ENCODE assay signal across 18 cellular contexts in the genomic region with DNA sequence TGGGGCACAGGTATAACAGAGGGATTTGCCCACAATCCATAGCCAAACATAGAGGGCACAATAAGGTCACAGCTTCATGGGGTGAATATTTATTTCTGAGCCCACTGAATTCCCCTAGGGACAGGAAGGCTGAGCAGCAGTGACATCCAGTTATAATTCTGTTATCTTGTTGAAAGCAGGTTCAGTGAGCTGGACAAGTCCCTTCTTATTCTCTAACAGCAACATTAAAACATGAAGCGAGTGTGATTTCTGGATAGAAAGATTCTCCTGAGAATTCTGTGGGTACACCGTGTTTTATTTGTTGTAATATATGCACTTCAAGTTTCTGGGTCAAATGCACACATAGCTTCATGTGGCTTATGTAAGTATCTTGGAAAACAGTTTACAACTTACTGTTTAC.
"Had no signal": no experiment of that assay in that cellular context is flagged by ENCODE, and none has a peak within 500 bp of the region (broad histone marks: within the 10 kb centered on the region; RNA-seq: fewer than 3 reads in every experiment).

No MANE protein-coding gene starts in this region.

- FAIRE-seq: bronchial epithelial cell, urothelium cell line had no signal

- H3K27ac ChIP-seq: parathyroid adenoma, right lobe of liver, transverse colon had no signal

- H3K4me1 ChIP-seq: parathyroid adenoma, right lobe of liver, transverse colon had no signal

- H3K36me3 ChIP-seq: right lobe of liver, stomach, transverse colon had no signal

- H2AFZ ChIP-seq: parathyroid adenoma had no signal

- H3K9ac ChIP-seq: parathyroid adenoma had no signal

- DNase-seq: activated CD4-positive, alpha-beta T cell treated with anti-CD3 and anti-CD28 coated beads for 1 hour; activated CD4-positive, alpha-beta T cell treated with anti-CD3 and anti-CD28 coated beads, Interleukin-2, amount 50 U/mL, for 1 hour; activated gamma-delta T cell treated with Interleukin-2 at 50 U/mL for 16 hours; activated T-cell treated with anti-CD3 and anti-CD28 coated beads, Interleukin-2, amount 50 U/mL, for 1 hour; cerebellar nuclear complex; cortex of kidney; endodermal cell; immature natural killer cell; nucleus accumbens; right lobe of liver; stimulated activated CD4-positive, alpha-beta T cell treated with anti-CD3 and anti-CD28 coated beads, Interleukin-15, amount 100 ng/mL, for 24 hours; stomach; T-helper 9 cell; transverse colon had no signal

- H3K9me3 ChIP-seq: right lobe of liver, stomach, transverse colon had no signal

- H3K27me3 ChIP-seq: right lobe of liver, stomach, transverse colon had no signal

- H3K4me2 ChIP-seq: smooth muscle cell had no signal

- H3K4me3 ChIP-seq: right lobe of liver, smooth muscle cell, stomach, transverse colon had no signal
